In genomic region chr10:43202657-43203490, GRCh38 we compare ENCODE assay signal across 8 cellular contexts.
DNase-seq lines count a peak whose midpoint lies in the region; ATAC-seq and TF ChIP-seq lines count a peak whose summit lies in the region.

No MANE protein-coding gene starts in this region.

- no peak overlapping the region for H3K27ac ChIP-seq in heart right ventricle
- no peak overlapping the region for H3K27ac ChIP-seq in smooth muscle cell (ENCODE audit: low read depth)

- ATAC-seq in HG03521 (IDR thresholded peaks at IDR 0.05; ENCODE audit: unreplicated experiment) (peak; percentile 25), heart right ventricle (peak in 5 of 8 donors; percentile 40 to 53 (median 43))
- ATAC-seq in activated T-helper 17 cell treated with anti-CD3 and anti-CD28 coated beads, Interleukin-2, amount 50 U/mL, for 72 hours (replicated peaks): peak; percentile 66

- H3K4me1 Mint-ChIP-seq in activated T-helper 17 cell treated with anti-CD3 and anti-CD28 coated beads, Interleukin-2, amount 50 U/mL, for 72 hours: no peaks in the 10 kb centered on the region

- H3K79me2 ChIP-seq in smooth muscle cell (ENCODE audit: low read depth): no peaks in the 10 kb centered on the region

- no peaks in the 10 kb centered on the region for H3K36me3 ChIP-seq in heart right ventricle
- no peaks in the 10 kb centered on the region for H3K36me3 ChIP-seq in smooth muscle cell (ENCODE audit: low read depth)

- peak overlapping the region; percentile 54 for H2AFZ ChIP-seq in smooth muscle cell (ENCODE audit: low read depth)

- H3K4me1 ChIP-seq in heart right ventricle (peaks cover 0 to 13% (median 8%) of the 10 kb centered on the region in 9 donors), smooth muscle cell (ENCODE audit: low read depth) (peaks cover 3% of the 10 kb centered on the region)

- no peaks in the 10 kb centered on the region for H3K9me3 ChIP-seq in heart right ventricle
- no peaks in the 10 kb centered on the region for H3K9me3 ChIP-seq in smooth muscle cell (replicated peaks; ENCODE audit: low read depth)

- 27 to 28% methylated on average over 32 to 38 of the region's 38 CpGs for WGBS in heart right ventricle, 2 donors
- WGBS in smooth muscle cell (ENCODE audit: low lambda C conversion rate): 6% methylated on average over 27 of the region's 38 CpGs

- H3K27ac Mint-ChIP-seq in activated T-helper 17 cell treated with anti-CD3 and anti-CD28 coated beads, Interleukin-2, amount 50 U/mL, for 72 hours: no peak overlapping the region

- intact Hi-C loops in heart right ventricle (cut with DNase I): loop anchor here in 2 of 10 donors (10.0 kb wide), 2 partner anchors 142 to 152 kb away; no protein-coding TSS in a partner anchor

- TF ChIP-seq CTCF in GM12864 (IDR thresholded peaks at IDR 0.05; ENCODE audit: low read depth, low read length, missing control alignments) (no peak), heart right ventricle (IDR thresholded peaks at IDR 0.05) (no peak), smooth muscle cell (IDR thresholded peaks at IDR 0.05; ENCODE audit: borderline replicate concordance, insufficient read depth, poor library complexity, severe bottlenecking) (no peak)

- H3K27me3 Mint-ChIP-seq in activated T-helper 17 cell treated with anti-CD3 and anti-CD28 coated beads, Interleukin-2, amount 50 U/mL, for 72 hours: no peaks in the 10 kb centered on the region

- peak overlapping the region; percentile 67 for H3K4me3 Mint-ChIP-seq in activated T-helper 17 cell treated with anti-CD3 and anti-CD28 coated beads, Interleukin-2, amount 50 U/mL, for 72 hours

- H4K20me1 ChIP-seq in smooth muscle cell (ENCODE audit: low read depth): no peaks in the 10 kb centered on the region

- DNase-seq in GM12864 (ENCODE audit: low read depth): no peak
- peak; percentile 14 to 52 for DNase-seq in heart right ventricle
- peak; percentile 21 for DNase-seq in smooth muscle cell (lab: John Stamatoyannopoulos, UW; ENCODE audit: unreplicated experiment)
- no peak for DNase-seq in DMS 273 treated with DMSO at 0.1 percent for 48 hours (lab: John Stamatoyannopoulos, UW)
- DNase-seq in NCI-H1436 treated with DMSO at 0.1 percent for 48 hours (lab: John Stamatoyannopoulos, UW): no peak
- no peak for DNase-seq in AML-193 (lab: John Stamatoyannopoulos, UW)

- no peaks in the 10 kb centered on the region for H3K36me3 Mint-ChIP-seq in activated T-helper 17 cell treated with anti-CD3 and anti-CD28 coated beads, Interleukin-2, amount 50 U/mL, for 72 hours (ENCODE audit: low read depth)

- no peak overlapping the region for H3K9ac ChIP-seq in smooth muscle cell (ENCODE audit: low read depth)

- peak overlapping the region; percentile 91 for H3K4me2 ChIP-seq in smooth muscle cell

- H3K9me3 Mint-ChIP-seq in activated T-helper 17 cell treated with anti-CD3 and anti-CD28 coated beads, Interleukin-2, amount 50 U/mL, for 72 hours: no peaks in the 10 kb centered on the region

- H3K4me3 ChIP-seq in GM12864 (ENCODE audit: low read depth, low read length) (peak overlapping the region; percentile 31), heart right ventricle (peak overlapping the region in 9 of 10 donors; percentile 24 to 57 (median 44)), smooth muscle cell (peak overlapping the region; percentile 58)

- peaks cover 0 to 29% (median 13%) of the 10 kb centered on the region in 7 donors for H3K27me3 ChIP-seq in heart right ventricle
- no peaks in the 10 kb centered on the region for H3K27me3 ChIP-seq in smooth muscle cell (ENCODE audit: low read depth)

- H3F3A ChIP-seq in smooth muscle cell (ENCODE audit: low read depth): no peaks in the 10 kb centered on the region

Comparison
In these comparisons a context has a peak if more than half of its experiments do, and no peak if none do; other contexts are left out.
1. DNase-seq: peak in heart right ventricle (2 of 2) and smooth muscle cell (single experiment); none in GM12864 (single experiment), DMS 273 treated with DMSO at 0.1 percent for 48 hours (single experiment), NCI-H1436 treated with DMSO at 0.1 percent for 48 hours (single experiment) and AML-193 (0 of 2).
2. Peak in every context shown above with its lines, with median percentiles within 50 percentile points of each other: H3K4me3 ChIP-seq and ATAC-seq.